In genomic region chr9:14271078-14271673, GRCh38 we compare ENCODE assay signal across 8 cellular contexts. TPM values are rescaled to one million over a fixed set of nuclear protein-coding genes. Genes with fewer than 3 reads are reported as not detected.
DNase-seq lines count a peak whose midpoint lies in the region; ATAC-seq and TF ChIP-seq lines count a peak whose summit lies in the region.

No MANE protein-coding gene starts in this region.

- no peaks in the 10 kb centered on the region for H3K36me3 ChIP-seq in transverse colon
- H3K36me3 ChIP-seq in CD8-positive, alpha-beta T cell (ENCODE audit: insufficient read depth, low read length): no peaks in the 10 kb centered on the region
- no peaks in the 10 kb centered on the region for H3K36me3 ChIP-seq in PC-9 (ENCODE audit: low read depth)

- no peak overlapping the region for H3K4me3 ChIP-seq in transverse colon
- H3K4me3 ChIP-seq in CD8-positive, alpha-beta T cell (ENCODE audit: low read depth, low read length): no peak overlapping the region
- no peak overlapping the region for H3K4me3 ChIP-seq in PC-9

- H3K9me3 ChIP-seq in transverse colon: no peaks in the 10 kb centered on the region
- H3K9me3 ChIP-seq in CD8-positive, alpha-beta T cell (ENCODE audit: low read length): no peaks in the 10 kb centered on the region
- no peaks in the 10 kb centered on the region for H3K9me3 ChIP-seq in PC-9 (ENCODE audit: insufficient read depth, low read depth)

- TF ChIP-seq POLR2A in transverse colon (IDR thresholded peaks at IDR 0.05): no peak

- H3F3A ChIP-seq in PC-9 (ENCODE audit: insufficient read depth, low read depth): no peaks in the 10 kb centered on the region

- H3K4me1 Mint-ChIP-seq in CD8-positive, alpha-beta T cell (ENCODE audit: low read depth): peaks cover 2% of the 10 kb centered on the region

- peaks cover 23% of the 10 kb centered on the region for H3K27me3 Mint-ChIP-seq in CD8-positive, alpha-beta T cell (ENCODE audit: low read depth)

- no peaks in the 10 kb centered on the region for H3K9me2 ChIP-seq in PC-9 (ENCODE audit: insufficient read depth)

- H4K20me1 ChIP-seq in PC-9 (ENCODE audit: insufficient read depth): no peaks in the 10 kb centered on the region

- no peak for TF ChIP-seq EP300 in transverse colon (IDR thresholded peaks at IDR 0.05; ENCODE audit: low read depth)

- 33 to 51% methylated on average over 2 to 7 of the region's 7 CpGs for WGBS in transverse colon (ENCODE audit: low coverage in 1 of 2), 2 donors

- TF ChIP-seq CTCF in transverse colon (IDR thresholded peaks at IDR 0.05) (no peak), PC-9 (conservative IDR thresholded peaks at IDR 0.05) (no peak)
- no peak for TF ChIP-seq CTCF in CD8-positive, alpha-beta T cell (IDR thresholded peaks at IDR 0.05)

- peak; percentile 70 for DNase-seq in NCI-H2029 (lab: John Stamatoyannopoulos, UW)
- peak; percentile 88 for DNase-seq in astrocyte of the hippocampus (ENCODE audit: low read depth, low spot score)
- peak; percentile 60 for DNase-seq in kidney glomerular epithelial cell (lab: John Stamatoyannopoulos, UW)
- DNase-seq in transverse colon: peak; percentile 40
- DNase-seq in CD8-positive, alpha-beta T cell: no peak
- DNase-seq in PC-9: no peak
- DNase-seq in GM03348 (ENCODE audit: low spot score): no peak

- no peaks in the 10 kb centered on the region for H3K9me3 Mint-ChIP-seq in CD8-positive, alpha-beta T cell

- no peak overlapping the region for H2AFZ ChIP-seq in PC-9

- H3K27ac Mint-ChIP-seq in CD8-positive, alpha-beta T cell: no peak overlapping the region

- in situ Hi-C loops in transverse colon (cut with MboI; ENCODE audit: low pct_ligation_motif_present in 1 of 4, low pct_unique_long_range_greater_than_20kb in 1 of 4, low sequenced_read_pairs in 3 of 4): no loop called here

- no peak overlapping the region for H3K4me2 ChIP-seq in PC-9

- intact Hi-C loops in transverse colon (cut with DNase I; ENCODE audit: low total_unique reads): no loop called here
- intact Hi-C loops in CD8-positive, alpha-beta T cell (cut with DNase I, micrococcal nuclease): no loop called here
- intact Hi-C loops in PC-9 (cut with micrococcal nuclease; ENCODE audit: unreplicated experiment): no loop called here

- POLR2A ChIA-PET in CD8-positive, alpha-beta T cell (lab: Charles Lee): no interaction called here
- POLR2A ChIA-PET in PC-9 (lab: Charles Lee; ENCODE audit: unreplicated experiment): no interaction called here

- BruUV-seq in PC-9 (replicated peaks; lab: Mats Ljungman, UMichigan): no TSS peak

- H3K4me1 ChIP-seq in transverse colon: peaks cover 0 to 29% (median 16%) of the 10 kb centered on the region in 4 donors
- no peaks in the 10 kb centered on the region for H3K4me1 ChIP-seq in CD8-positive, alpha-beta T cell (ENCODE audit: insufficient read depth, low read length)
- H3K4me1 ChIP-seq in PC-9 (replicated peaks; ENCODE audit: insufficient read depth): no peaks in the 10 kb centered on the region

- H3K4me3 Mint-ChIP-seq in CD8-positive, alpha-beta T cell: no peak overlapping the region

- no peaks in the 10 kb centered on the region for H3K36me3 Mint-ChIP-seq in CD8-positive, alpha-beta T cell

- H3K27me3 ChIP-seq in transverse colon (no peaks in the 10 kb centered on the region), PC-9 (ENCODE audit: insufficient read depth, low read depth) (no peaks in the 10 kb centered on the region)
- no peaks in the 10 kb centered on the region for H3K27me3 ChIP-seq in CD8-positive, alpha-beta T cell (ENCODE audit: insufficient read depth, low read length)

- CTCF ChIA-PET in CD8-positive, alpha-beta T cell (lab: Charles Lee): no interaction called here
- CTCF ChIA-PET in PC-9 (lab: Charles Lee): no interaction called here

- H3K27ac ChIP-seq in transverse colon (peak overlapping the region; percentile 37 to 61 (median 45)), PC-9 (no peak overlapping the region)
- no peak overlapping the region for H3K27ac ChIP-seq in CD8-positive, alpha-beta T cell (ENCODE audit: low read depth, low read length)

- ATAC-seq in CD8-positive, alpha-beta T cell: no peak
- ATAC-seq in HG03280 (IDR thresholded peaks at IDR 0.05; ENCODE audit: unreplicated experiment): no peak

- H3K79me2 ChIP-seq in PC-9 (ENCODE audit: low read depth): peaks cover 11% of the 10 kb centered on the region; the same call in 1 of the 2 replicates

RNA-seq across cellular contexts. Expression of gene NFIB, which starts 42.8 kb away (rescaled TPM):
- total RNA-seq in transverse colon: 100 to 1,000 TPM in 1 of 4 donors, 10 to 100 TPM in 3; 40.2 to 150 (median 83.7) TPM
- total RNA-seq in CD8-positive, alpha-beta T cell: not detected
- total RNA-seq in PC-9 (2021): 29.0 and 35.1 TPM in 2 replicates

Comparison
In these comparisons a context has a peak if more than half of its experiments do, and no peak if none do; other contexts are left out.
1. DNase-seq: peak in NCI-H2029 (single experiment), astrocyte of the hippocampus (single experiment), kidney glomerular epithelial cell (single experiment) and transverse colon (single experiment); none in CD8-positive, alpha-beta T cell (0 of 7), PC-9 (0 of 2) and GM03348 (single experiment).
2. H3K27ac ChIP-seq: peak in transverse colon (4 of 4); none in CD8-positive, alpha-beta T cell (single experiment) and PC-9 (single experiment).
3. RNA of gene NFIB, which starts 42.8 kb away (total RNA-seq): 40.2 to 150 TPM in transverse colon and 29.0 to 35.1 TPM in PC-9; not detected in CD8-positive, alpha-beta T cell; every median in the first group is over 10 times any median in the second.